26 cellular contexts compared by ENCODE assay signal in genomic region chr10:38156416-38157269, GRCh38.
"Had no signal": no experiment of that assay in that cellular context is flagged by ENCODE, and none has a peak within 500 bp of the region (broad histone marks: within the 10 kb centered on the region; RNA-seq: fewer than 3 reads in every experiment).

No MANE protein-coding gene starts in this region.

- H3K9me3 ChIP-seq: pancreas, prostate gland had no signal

- H3K4me1 ChIP-seq: esophagus squamous epithelium, pancreas, prostate gland, suprapubic skin, tibial nerve had no signal

- ATAC-seq: left cardiac atrium, left ventricle myocardium superior, pancreas, sciatic nerve had no signal

- H3K4me3 ChIP-seq: esophagus squamous epithelium, pancreas, prostate gland, skin epidermis, suprapubic skin, tibial nerve had no signal

- H3K27ac ChIP-seq: esophagus squamous epithelium, pancreas, prostate gland, skin epidermis, suprapubic skin, tibial nerve had no signal

- H3K27me3 Mint-ChIP-seq: activated B cell treated with CpG ODN at 0.5 μM for 24 hours; central memory CD8-positive, alpha-beta T cell had no signal

- H3K27me3 ChIP-seq: esophagus squamous epithelium, pancreas, suprapubic skin, tibial nerve had no signal

- H3K4me3 Mint-ChIP-seq: activated B cell treated with CpG ODN at 0.5 μM for 24 hours; activated naive CD8-positive, alpha-beta T cell; central memory CD8-positive, alpha-beta T cell; naive B cell; nephron progenitor cell had no signal

- DNase-seq: activated B cell treated with CpG ODN at 0.5 μM for 24 hours; activated effector memory CD4-positive, alpha-beta T cell treated with Interleukin-2 at 50 U/mL for 16 hours; activated naive CD4-positive, alpha-beta T cell treated with Interleukin-2 at 50 U/mL for 16 hours; activated T-cell treated with anti-CD3 and anti-CD28 coated beads for 4 hours; anterior cingulate cortex; dermis blood vessel endothelial cell; effector CD4-positive, alpha-beta T cell; esophagus squamous epithelium; foreskin melanocyte; islet precursor cell; left cardiac atrium; left ventricle myocardium superior; naive B cell; nephron progenitor cell; retina; stimulated activated CD4-positive, alpha-beta T cell treated with anti-CD3 and anti-CD28 coated beads, Interleukin-12 subunit alpha, Interleukin-12 subunit beta, amount 100 ng/mL, for 4 hours; stimulated activated CD4-positive, alpha-beta T cell treated with anti-CD3 and anti-CD28 coated beads, Interleukin-4, amount 100 ng/mL, for 1 hour; T-helper 2 cell had no signal

- H3K4me1 Mint-ChIP-seq: activated B cell treated with CpG ODN at 0.5 μM for 24 hours; central memory CD8-positive, alpha-beta T cell; naive B cell; nephron progenitor cell had no signal

- H3K27ac Mint-ChIP-seq: activated B cell treated with CpG ODN at 0.5 μM for 24 hours; activated naive CD8-positive, alpha-beta T cell; naive B cell; nephron progenitor cell had no signal

- H3K36me3 ChIP-seq: esophagus squamous epithelium, pancreas, prostate gland, suprapubic skin had no signal
